Comparison of ENCODE assay signal across 11 cellular contexts in the genomic region with DNA sequence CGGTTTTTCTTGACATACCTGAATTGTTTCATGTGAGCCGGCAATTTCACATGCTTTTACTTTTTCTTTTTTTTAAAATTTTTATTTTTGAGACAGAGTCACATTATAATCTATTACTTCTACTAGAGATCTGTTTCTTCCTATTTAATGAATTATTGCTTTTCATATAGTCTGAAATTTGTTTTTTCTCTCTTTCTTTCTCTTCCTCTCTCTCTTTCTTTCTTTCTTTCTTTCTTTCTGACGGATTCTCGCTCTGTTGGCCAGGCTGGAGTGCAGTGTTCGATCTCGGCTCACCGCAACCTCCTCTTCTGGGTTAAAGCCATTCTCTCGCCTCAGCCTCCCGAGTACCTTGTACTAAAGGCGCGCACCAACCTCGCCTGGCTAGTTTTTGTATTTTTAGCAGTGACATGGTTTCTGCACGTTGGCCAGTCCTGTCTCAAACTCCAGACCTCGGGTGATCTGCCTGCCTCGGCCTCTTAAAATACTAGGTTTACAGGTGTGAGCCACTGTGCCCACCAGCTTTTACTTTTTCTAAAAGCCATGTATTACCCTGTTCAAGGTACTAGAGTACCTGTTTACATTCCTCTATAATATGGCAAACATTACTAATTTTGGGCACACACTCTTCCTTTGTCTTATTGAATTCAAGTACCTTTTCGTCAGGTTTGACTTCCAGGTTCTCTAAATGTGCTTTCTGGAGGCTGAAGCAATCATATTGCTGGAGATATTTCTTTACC.
DNase-seq lines count a peak whose midpoint lies in the region; ATAC-seq and TF ChIP-seq lines count a peak whose summit lies in the region.
"Had no signal": no experiment of that assay in that cellular context is flagged by ENCODE, and none has a peak within 500 bp of the region (broad histone marks: within the 10 kb centered on the region; RNA-seq: fewer than 3 reads in every experiment).

No MANE protein-coding gene starts in this region.

- no peak for ATAC-seq in T-cell (replicated peaks in 1 of 4)
- ATAC-seq in foreskin keratinocyte, result no peak
- no peak for ATAC-seq in thoracic aorta (ENCODE audit: insufficient number of reproducible peaks, low FRiP score, low read depth)
- no peak for ATAC-seq in GM18519 (IDR thresholded peaks at IDR 0.05; ENCODE audit: low FRiP score, unreplicated experiment)
- ATAC-seq: GM12878 had no signal

- H3K4me1 Mint-ChIP-seq in activated naive CD4-positive, alpha-beta T cell treated with anti-CD3 and anti-CD28 coated beads, Interleukin-2, amount 10 ng/mL, durations not matched to agents 7 days and 5 days, result peaks cover 29% of the 10 kb centered on the region
- peaks cover 25 to 31% (median 30%) of the 10 kb centered on the region in 3 donors for H3K4me1 Mint-ChIP-seq in T-cell

- DNase-seq in activated naive CD4-positive, alpha-beta T cell treated with anti-CD3 and anti-CD28 coated beads, Interleukin-2, amount 10 ng/mL, durations not matched to agents 7 days and 5 days, result no peak
- DNase-seq in activated naive CD4-positive, alpha-beta T cell treated with Interleukin-2 at 50 U/mL for 16 hours, result no peak
- DNase-seq in T-cell (no peak), foreskin keratinocyte (no peak), thoracic aorta (ENCODE audit: low spot score) (no peak), COR-L47 (lab: John Stamatoyannopoulos, UW) (no peak), erythroblast (lab: John Stamatoyannopoulos, UW) (no peak)
- DNase-seq: stimulated activated naive CD4-positive, alpha-beta T cell treated with Interleukin-2 at 50 U/mL for 16 hours had no signal

- TF ChIP-seq CTCF in foreskin keratinocyte (conservative IDR thresholded peaks at IDR 0.05) (no peak), thoracic aorta (IDR thresholded peaks at IDR 0.05) (no peak)

- H3K27ac ChIP-seq in foreskin keratinocyte (peak overlapping the region; percentile 8), thoracic aorta (peak overlapping the region in 1 of 2 donors; percentile 66)
- H3K27ac ChIP-seq: adrenal gland had no signal

- CTCF ChIA-PET in activated naive CD4-positive, alpha-beta T cell treated with anti-CD3 and anti-CD28 coated beads, Interleukin-2, amount 10 ng/mL, durations not matched to agents 7 days and 5 days (lab: Charles Lee), result no interaction called here
- CTCF ChIA-PET in T-cell (lab: Charles Lee), result interaction anchor here in 1 of 2 donors (0.6 to 0.7 kb wide), 2 partner anchors 508 to 578 kb away, joined by 3 to 5 read pairs; no protein-coding TSS in a partner anchor

- peak overlapping the region; percentile 76 for H3K4me3 ChIP-seq in thoracic aorta

- no peak for TF ChIP-seq POLR2A in erythroblast (IDR thresholded peaks at IDR 0.05; ENCODE audit: low read length)

- H3K36me3 ChIP-seq in thoracic aorta, result no peaks in the 10 kb centered on the region
- H3K36me3 ChIP-seq: adrenal gland had no signal

- no peaks in the 10 kb centered on the region for H3K4me1 ChIP-seq in foreskin keratinocyte
- H3K4me1 ChIP-seq in thoracic aorta (ENCODE audit: control insufficient read depth in 1 of 2, low read depth in 2 of 2), result peaks cover 8 to 26% of the 10 kb centered on the region in 2 donors

- no peaks in the 10 kb centered on the region for H3K9me3 ChIP-seq in thoracic aorta
- H3K9me3 ChIP-seq: adrenal gland had no signal

- peaks cover 70% of the 10 kb centered on the region for H3K27me3 Mint-ChIP-seq in activated naive CD4-positive, alpha-beta T cell treated with anti-CD3 and anti-CD28 coated beads, Interleukin-2, amount 10 ng/mL, durations not matched to agents 7 days and 5 days
- H3K27me3 Mint-ChIP-seq in T-cell, result peaks cover 40 to 62% of the 10 kb centered on the region in 2 donors

- POLR2A ChIA-PET in T-cell (lab: Charles Lee), result interaction anchor here in 1 of 2 donors (0.6 kb wide), 1 partner anchor 1933 kb away, joined by 3 read pairs; no protein-coding TSS in a partner anchor

- H3K9me3 Mint-ChIP-seq in activated naive CD4-positive, alpha-beta T cell treated with anti-CD3 and anti-CD28 coated beads, Interleukin-2, amount 10 ng/mL, durations not matched to agents 7 days and 5 days, result no peaks in the 10 kb centered on the region
- no peaks in the 10 kb centered on the region for H3K9me3 Mint-ChIP-seq in T-cell

- no peak overlapping the region for H3K27ac Mint-ChIP-seq in activated naive CD4-positive, alpha-beta T cell treated with anti-CD3 and anti-CD28 coated beads, Interleukin-2, amount 10 ng/mL, durations not matched to agents 7 days and 5 days
- H3K27ac Mint-ChIP-seq in T-cell, result peak overlapping the region in 1 of 2 donors; percentile 11

- H3K27me3 ChIP-seq in foreskin keratinocyte (no peaks in the 10 kb centered on the region), thoracic aorta (replicated peaks; ENCODE audit: insufficient read depth) (no peaks in the 10 kb centered on the region)

- peaks cover 8% of the 10 kb centered on the region for H3K36me3 Mint-ChIP-seq in activated naive CD4-positive, alpha-beta T cell treated with anti-CD3 and anti-CD28 coated beads, Interleukin-2, amount 10 ng/mL, durations not matched to agents 7 days and 5 days
- H3K36me3 Mint-ChIP-seq in T-cell, result no peaks in the 10 kb centered on the region

- H3K4me3 Mint-ChIP-seq in activated naive CD4-positive, alpha-beta T cell treated with anti-CD3 and anti-CD28 coated beads, Interleukin-2, amount 10 ng/mL, durations not matched to agents 7 days and 5 days, result peak overlapping the region; percentile 73
- H3K4me3 Mint-ChIP-seq in T-cell, result peak overlapping the region; percentile 45 to 97 (median 91)
